ENCODE assay signal across 12 cellular contexts in genomic region chr2:42052702-42053481, GRCh38. TPM values are rescaled to one million over a fixed set of nuclear protein-coding genes. Genes with fewer than 3 reads are reported as not detected.
A peak's percentile ranks its signal among the peaks of the same experiment; 100 is the strongest.
DNase-seq lines count a peak whose midpoint lies in the region; ATAC-seq and TF ChIP-seq lines count a peak whose summit lies in the region.
"Had no signal": no experiment of that assay in that cellular context is flagged by ENCODE, and none has a peak within 500 bp of the region (broad histone marks: within the 10 kb centered on the region; RNA-seq: fewer than 3 reads in every experiment).

No MANE protein-coding gene starts in this region.

- peaks cover 11% of the 10 kb centered on the region for H4K20me1 ChIP-seq in osteoblast (ENCODE audit: insufficient read depth, low read length)

- intact Hi-C loops in Right ventricle myocardium inferior (cut with DNase I) (no loop called here), cardiac septum (cut with DNase I) (no loop called here), vagina (cut with DNase I) (no loop called here)

- H3K36me3 ChIP-seq in right atrium auricular region (peaks cover 41% of the 10 kb centered on the region), osteoblast (ENCODE audit: insufficient read depth, low read length) (peaks cover 5% of the 10 kb centered on the region), vagina (peaks cover 0 to 10% of the 10 kb centered on the region in 2 donors)

- DNase-seq in Right ventricle myocardium inferior (ENCODE audit: missing footprints): peak; percentile 63
- no peak for DNase-seq in cardiac septum (ENCODE audit: low spot score)
- DNase-seq in right atrium auricular region (ENCODE audit: low spot score): no peak
- DNase-seq in osteoblast (ENCODE audit: insufficient read length, low spot score, missing footprints): peak; percentile 53
- no peak for DNase-seq in vagina (ENCODE audit: extremely low spot score in 2 of 2)
- DNase-seq: activated CD8-positive, alpha-beta memory T cell treated with anti-CD3 and anti-CD28 coated beads for 24 hours; naive thymus-derived CD4-positive, alpha-beta T cell; T-helper 2 cell had no signal

- no peak for TF ChIP-seq CTCF in right atrium auricular region (IDR thresholded peaks at IDR 0.05)
- no peak for TF ChIP-seq CTCF in osteoblast (IDR thresholded peaks at IDR 0.05; ENCODE audit: extremely low read depth, low read depth, low read length)
- TF ChIP-seq CTCF in vagina (IDR thresholded peaks at IDR 0.05): no peak

- peaks cover 0 to 70% of the 10 kb centered on the region in 2 donors for H3K4me1 ChIP-seq in right atrium auricular region
- H3K4me1 ChIP-seq in osteoblast (ENCODE audit: insufficient read depth, low read length): peaks cover 10% of the 10 kb centered on the region
- H3K4me1 ChIP-seq in vagina: peaks cover 68% of the 10 kb centered on the region

- peak overlapping the region; percentile 5 to 88 for H3K4me3 ChIP-seq in right atrium auricular region
- H3K4me3 ChIP-seq in osteoblast (ENCODE audit: insufficient read depth, low read length): no peak overlapping the region
- peak overlapping the region; percentile 68 to 88 for H3K4me3 ChIP-seq in vagina

- H2AFZ ChIP-seq in osteoblast (ENCODE audit: low read length): no peak overlapping the region

- no peaks in the 10 kb centered on the region for H3K27me3 ChIP-seq in right atrium auricular region
- H3K27me3 ChIP-seq in osteoblast (ENCODE audit: insufficient read depth, low read length): peaks cover 2% of the 10 kb centered on the region
- H3K27me3 ChIP-seq in vagina: no peaks in the 10 kb centered on the region

- no peak for TF ChIP-seq POLR2A in vagina (IDR thresholded peaks at IDR 0.05)

- peaks cover 6% of the 10 kb centered on the region for H3K79me2 ChIP-seq in osteoblast (ENCODE audit: insufficient read depth, low read length)

- H3K27ac ChIP-seq in right atrium auricular region (peak overlapping the region; percentile 89 to 96), osteoblast (ENCODE audit: low read depth, low read length) (no peak overlapping the region), vagina (peak overlapping the region; percentile 89)
- H3K27ac ChIP-seq: 22Rv1 had no signal

- H3K9me3 ChIP-seq in right atrium auricular region (no peaks in the 10 kb centered on the region), osteoblast (ENCODE audit: low read depth, low read length) (no peaks in the 10 kb centered on the region), vagina (no peaks in the 10 kb centered on the region)

- no peak overlapping the region for H3K4me2 ChIP-seq in osteoblast (ENCODE audit: insufficient read depth, low read length)

- peak; percentile 8 for ATAC-seq in Right ventricle myocardium inferior
- ATAC-seq in GM19455 (IDR thresholded peaks at IDR 0.05; ENCODE audit: unreplicated experiment): no peak
- ATAC-seq in HG02970 (IDR thresholded peaks at IDR 0.05; ENCODE audit: low FRiP score, unreplicated experiment): no peak
- no peak for ATAC-seq in GM21717 (IDR thresholded peaks at IDR 0.05; ENCODE audit: unreplicated experiment)
- ATAC-seq: naive thymus-derived CD4-positive, alpha-beta T cell had no signal

RNA-seq across cellular contexts. Expression of gene PKDCC, which starts 5.1 kb away (rescaled TPM):
- total RNA-seq in Right ventricle myocardium inferior: 114 TPM
- 74.7 TPM for total RNA-seq in cardiac septum
- total RNA-seq in right atrium auricular region: 100 to 1,000 TPM in 1 of 2 donors, 10 to 100 TPM in 1; 66.0 to 128 TPM
- total RNA-seq in osteoblast: 1.2 and 4.0 TPM in 2 replicates
- 146 TPM for total RNA-seq in vagina
- total RNA-seq: naive thymus-derived CD4-positive, alpha-beta T cell had no signal

Comparison
In these comparisons a context has a peak if more than half of its experiments do, and no peak if none do; other contexts are left out.
1. DNase-seq: peak in Right ventricle myocardium inferior (single experiment) and osteoblast (single experiment); none in cardiac septum (single experiment), right atrium auricular region (single experiment) and vagina (0 of 2).
2. RNA of gene PKDCC, which starts 5.1 kb away (total RNA-seq): 146 TPM in vagina (single experiment), 66.0 to 128 TPM in right atrium auricular region, 114 TPM in Right ventricle myocardium inferior (single experiment) and 74.7 TPM in cardiac septum (single experiment); 1.2 to 4.0 TPM in osteoblast; every median in the first group is over 10 times any median in the second.